ENCODE assay signal across 28 cellular contexts in genomic region chr3:2659896-2660295, GRCh38.
DNase-seq lines count a peak whose midpoint lies in the region; ATAC-seq and TF ChIP-seq lines count a peak whose summit lies in the region.
"Had no signal": no experiment of that assay in that cellular context is flagged by ENCODE, and none has a peak within 500 bp of the region (broad histone marks: within the 10 kb centered on the region; RNA-seq: fewer than 3 reads in every experiment).

No MANE protein-coding gene starts in this region.

- no peak overlapping the region for H2BK15ac ChIP-seq in mesenchymal stem cell (ENCODE audit: low read depth, poor library complexity, severe bottlenecking)

- no peak overlapping the region for H2BK12ac ChIP-seq in mesenchymal stem cell (ENCODE audit: low read length in 2 of 2)

- no peak for TF ChIP-seq CTCF in choroid plexus epithelial cell (conservative IDR thresholded peaks at IDR 0.05; ENCODE audit: low read depth, low read length)

- no peak overlapping the region for H3K18ac ChIP-seq in mesenchymal stem cell (ENCODE audit: low read depth in 1 of 2, low read length in 2 of 2)

- no peak overlapping the region for H4K8ac ChIP-seq in mesenchymal stem cell (ENCODE audit: low read length)

- no peaks in the 10 kb centered on the region for H3K36me3 ChIP-seq in mesenchymal stem cell (ENCODE audit: control insufficient read depth in 1 of 2, insufficient read depth in 2 of 2, low read depth in 1 of 2, low read length in 2 of 2)
- H3K36me3 ChIP-seq: BE2C had no signal

- H3K23ac ChIP-seq in mesenchymal stem cell (ENCODE audit: low read length in 2 of 2) = no peak overlapping the region

- no peak overlapping the region for H2AK5ac ChIP-seq in mesenchymal stem cell (ENCODE audit: low read length, severe bottlenecking)

- DNase-seq in DMS53 (lab: John Stamatoyannopoulos, UW) (peak; percentile 21), DMS53 treated with DMSO at 0.1 percent for 48 hours (lab: John Stamatoyannopoulos, UW; ENCODE audit: unreplicated experiment) (no peak), choroid plexus epithelial cell (ENCODE audit: low read depth) (peak; percentile 29), mesenchymal stem cell (peak; percentile 81), NCI-H510A treated with DMSO at 0.1 percent for 48 hours (lab: John Stamatoyannopoulos, UW) (no peak), NCI-H1930 (lab: John Stamatoyannopoulos, UW) (no peak)
- DNase-seq: 8988T; ACHN; BE2C; CD8-positive, alpha-beta memory T cell; DMS 273 treated with DMSO at 0.1 percent for 48 hours; DND-41; GM23248; H9; HFFc6; KG1; MM.1S; NCI-H1417; NCI-H1694; NCI-H2081; NCI-H2227 treated with DMSO at 0.1 percent for 48 hours; NCI-H510A; NCI-H748 treated with DMSO at 0.1 percent for 48 hours; NK-92 treated with Interleukin-12 subunit alpha and Interleukin-12 subunit beta, amount 100 ng/mL, for 24 hours; PC-3 had no signal

- no peak overlapping the region for H2AFZ ChIP-seq in mesenchymal stem cell (ENCODE audit: low read depth, low read length)
- H2AFZ ChIP-seq: GM23248 had no signal

- ATAC-seq in GM19035 (IDR thresholded peaks at IDR 0.05; ENCODE audit: unreplicated experiment) (no peak), GM19455 (IDR thresholded peaks at IDR 0.05; ENCODE audit: unreplicated experiment) (no peak)
- ATAC-seq: PC-3 had no signal

- no peak overlapping the region for H3K14ac ChIP-seq in mesenchymal stem cell (ENCODE audit: low read length in 2 of 2)

- H4K91ac ChIP-seq in mesenchymal stem cell (ENCODE audit: low read length) = no peak overlapping the region

- H3K4me2 ChIP-seq in mesenchymal stem cell (ENCODE audit: low read length, poor library complexity, severe bottlenecking) = no peak overlapping the region
- H3K4me2 ChIP-seq: SK-N-SH had no signal

- no peak overlapping the region for H2BK5ac ChIP-seq in mesenchymal stem cell (ENCODE audit: low read depth, low read length, poor library complexity, severe bottlenecking)

- no peaks in the 10 kb centered on the region for H3K27me3 ChIP-seq in mesenchymal stem cell (ENCODE audit: control insufficient read depth in 1 of 2, insufficient read depth in 1 of 2, low read length in 2 of 2)
- H3K27me3 ChIP-seq: BE2C had no signal

- H3K9me3 ChIP-seq in mesenchymal stem cell (ENCODE audit: control insufficient read depth, low read length) = no peaks in the 10 kb centered on the region
- H3K9me3 ChIP-seq: BE2C, SK-N-SH had no signal

- H3K4me1 ChIP-seq in mesenchymal stem cell (ENCODE audit: control insufficient read depth, insufficient read depth, low read depth, low read length) = no peaks in the 10 kb centered on the region

- H3K4ac ChIP-seq in mesenchymal stem cell (ENCODE audit: low read depth in 1 of 2, low read length in 2 of 2) = no peak overlapping the region

- no peak overlapping the region for H3K27ac ChIP-seq in mesenchymal stem cell (ENCODE audit: low read length, poor library complexity, severe bottlenecking)
- H3K27ac ChIP-seq: GM23248 had no signal

- no peak overlapping the region for H3K9ac ChIP-seq in mesenchymal stem cell (ENCODE audit: low read length)
- H3K9ac ChIP-seq: GM23248, SK-N-SH had no signal

- no peak overlapping the region for H3K4me3 ChIP-seq in choroid plexus epithelial cell (ENCODE audit: low read depth, low read length)
- no peak overlapping the region for H3K4me3 ChIP-seq in mesenchymal stem cell (ENCODE audit: insufficient read depth in 1 of 2, low read depth in 1 of 2, low read length in 2 of 2)
- H3K4me3 ChIP-seq: GM23248 had no signal

- WGBS in mesenchymal stem cell = 67% methylated on average over 2 of the region's 3 CpGs

- H3K79me1 ChIP-seq in mesenchymal stem cell (replicated peaks; ENCODE audit: low read length, poor library complexity, severe bottlenecking) = no peaks in the 10 kb centered on the region

- H2BK120ac ChIP-seq in mesenchymal stem cell (ENCODE audit: low read depth, low read length) = no peak overlapping the region

Comparison
In these comparisons a context has a peak if more than half of its experiments do, and no peak if none do; other contexts are left out.
1. DNase-seq: peak in DMS53 (single experiment), choroid plexus epithelial cell (single experiment) and mesenchymal stem cell (single experiment); none in DMS53 treated with DMSO at 0.1 percent for 48 hours (single experiment), NCI-H510A treated with DMSO at 0.1 percent for 48 hours (single experiment) and NCI-H1930 (0 of 2).